In genomic region chr1:3384407-3384806, GRCh38 we compare ENCODE assay signal across 20 cellular contexts.
DNase-seq lines count a peak whose midpoint lies in the region; ATAC-seq and TF ChIP-seq lines count a peak whose summit lies in the region.
"Had no signal": no experiment of that assay in that cellular context is flagged by ENCODE, and none has a peak within 500 bp of the region (broad histone marks: within the 10 kb centered on the region; RNA-seq: fewer than 3 reads in every experiment).

No MANE protein-coding gene starts in this region.

- peak; percentile 43 for DNase-seq in activated CD8-positive, alpha-beta memory T cell treated with anti-CD3 and anti-CD28 coated beads, Interleukin-2, amount 10 ng/mL, durations not matched to agents 7 days and 5 days
- DNase-seq in activated CD8-positive, alpha-beta memory T cell treated with anti-CD3 and anti-CD28 coated beads, Interleukin-2, amount 50 U/mL, for 48 hours: no peak
- peak; percentile 15 for DNase-seq in NAMALWA (ENCODE audit: low spot score)
- DNase-seq in fibroblast of the aortic adventitia (ENCODE audit: low read depth): peak; percentile 40
- DNase-seq in stimulated activated CD8-positive, alpha-beta memory T cell treated with anti-CD3 and anti-CD28 coated beads, Interleukin-7, amount 100 ng/mL, for 4 hours (ENCODE audit: low read depth in 2 of 2): peak; percentile 11 to 21
- no peak for DNase-seq in mammary epithelial cell
- no peak for DNase-seq in HCEC 1CT
- DNase-seq: 8988T; CD4-positive, CD25-positive, alpha-beta regulatory T cell; COR-L47; DMS 273 treated with DMSO at 0.1 percent for 48 hours; DND-41; GOT3; Kasumi-1; NCI-H1105; NCI-H2081 treated with DMSO at 0.1 percent for 48 hours; OCI-M1; SHP77 treated with DMSO at 0.1 percent for 48 hours had no signal

- H3K9me3 Mint-ChIP-seq in activated CD8-positive, alpha-beta memory T cell treated with anti-CD3 and anti-CD28 coated beads, Interleukin-2, amount 10 ng/mL, durations not matched to agents 7 days and 5 days (ENCODE audit: low read depth): no peaks in the 10 kb centered on the region
- H3K9me3 Mint-ChIP-seq: CD4-positive, CD25-positive, alpha-beta regulatory T cell had no signal

- 52% methylated on average over 12 of the region's 12 CpGs for WGBS in mammary epithelial cell (ENCODE audit: low coverage, missing lambda C conversion rate)

- CTCF ChIA-PET in activated CD8-positive, alpha-beta memory T cell treated with anti-CD3 and anti-CD28 coated beads, Interleukin-2, amount 10 ng/mL, durations not matched to agents 7 days and 5 days (lab: Charles Lee): no interaction called here
- CTCF ChIA-PET in mammary epithelial cell (lab: Charles Lee; ENCODE audit: low non-redundant PET): no interaction called here

- H3K27me3 ChIP-seq in mammary epithelial cell (ENCODE audit: insufficient read depth, low read length): no peaks in the 10 kb centered on the region

- H3K27ac ChIP-seq in mammary epithelial cell (ENCODE audit: insufficient read depth, low read depth, low read length): no peak overlapping the region

- H3K27ac Mint-ChIP-seq in activated CD8-positive, alpha-beta memory T cell treated with anti-CD3 and anti-CD28 coated beads, Interleukin-2, amount 10 ng/mL, durations not matched to agents 7 days and 5 days: no peak overlapping the region
- H3K27ac Mint-ChIP-seq: B cell had no signal

- TF ChIP-seq CTCF in fibroblast of the aortic adventitia (IDR thresholded peaks at IDR 0.05; ENCODE audit: insufficient read depth, low read length): no peak
- no peak for TF ChIP-seq CTCF in mammary epithelial cell (conservative IDR thresholded peaks at IDR 0.05 in 1 of 2, IDR thresholded peaks at IDR 0.05 in 1 of 2; ENCODE audit: extremely low read depth in 1 of 2, insufficient read depth in 1 of 2, low read depth in 1 of 2, low read length in 2 of 2)

- no peak overlapping the region for H3K4me3 Mint-ChIP-seq in activated CD8-positive, alpha-beta memory T cell treated with anti-CD3 and anti-CD28 coated beads, Interleukin-2, amount 10 ng/mL, durations not matched to agents 7 days and 5 days
- H3K4me3 Mint-ChIP-seq: B cell; CD4-positive, CD25-positive, alpha-beta regulatory T cell had no signal

- H3K36me3 ChIP-seq in mammary epithelial cell (ENCODE audit: insufficient read depth, low read length): no peaks in the 10 kb centered on the region

- no peaks in the 10 kb centered on the region for H3K4me1 Mint-ChIP-seq in activated CD8-positive, alpha-beta memory T cell treated with anti-CD3 and anti-CD28 coated beads, Interleukin-2, amount 10 ng/mL, durations not matched to agents 7 days and 5 days
- H3K4me1 Mint-ChIP-seq: B cell; CD4-positive, CD25-positive, alpha-beta regulatory T cell had no signal

- H3K36me3 Mint-ChIP-seq in activated CD8-positive, alpha-beta memory T cell treated with anti-CD3 and anti-CD28 coated beads, Interleukin-2, amount 10 ng/mL, durations not matched to agents 7 days and 5 days: no peaks in the 10 kb centered on the region
- H3K36me3 Mint-ChIP-seq: CD4-positive, CD25-positive, alpha-beta regulatory T cell had no signal

- no peak overlapping the region for H3K4me2 ChIP-seq in mammary epithelial cell (ENCODE audit: insufficient read depth, low read depth, low read length)

- peak; percentile 60 for ATAC-seq in activated CD8-positive, alpha-beta memory T cell treated with anti-CD3 and anti-CD28 coated beads, Interleukin-2, amount 10 ng/mL, durations not matched to agents 7 days and 5 days
- no peak for ATAC-seq in GM19463 (IDR thresholded peaks at IDR 0.05; ENCODE audit: unreplicated experiment)

- H3K4me1 ChIP-seq in mammary epithelial cell (ENCODE audit: insufficient read depth, low read length): no peaks in the 10 kb centered on the region

- peaks cover 2% of the 10 kb centered on the region for H3K9me3 ChIP-seq in mammary epithelial cell (replicated peaks; ENCODE audit: insufficient read depth, low read length)

- H2AFZ ChIP-seq in mammary epithelial cell (ENCODE audit: low read depth, low read length): no peak overlapping the region

- intact Hi-C loops in mammary epithelial cell (cut with micrococcal nuclease): no loop called here

- in situ Hi-C loops in mammary epithelial cell (cut with MboI; ENCODE audit: low sequenced_read_pairs in 2 of 2): no loop called here

- H3K4me3 ChIP-seq in fibroblast of the aortic adventitia (ENCODE audit: low read depth, low read length): no peak overlapping the region
- no peak overlapping the region for H3K4me3 ChIP-seq in mammary epithelial cell (replicated peaks in 1 of 3; ENCODE audit: insufficient read depth in 1 of 3, low read depth in 2 of 3, low read length in 3 of 3)

- H3K79me2 ChIP-seq in mammary epithelial cell (ENCODE audit: insufficient read depth, low read length): no peaks in the 10 kb centered on the region

- no peaks in the 10 kb centered on the region for H4K20me1 ChIP-seq in mammary epithelial cell (ENCODE audit: insufficient read depth, low read length)

- H3K27me3 Mint-ChIP-seq in activated CD8-positive, alpha-beta memory T cell treated with anti-CD3 and anti-CD28 coated beads, Interleukin-2, amount 10 ng/mL, durations not matched to agents 7 days and 5 days: no peaks in the 10 kb centered on the region
- H3K27me3 Mint-ChIP-seq: CD4-positive, CD25-positive, alpha-beta regulatory T cell had no signal

- H3K9ac ChIP-seq in mammary epithelial cell (ENCODE audit: insufficient read depth, low read length): no peak overlapping the region

- BruUV-seq in mammary epithelial cell (replicated peaks; lab: Mats Ljungman, UMichigan): no TSS peak

- dilution Hi-C loops in mammary epithelial cell (cut with HindIII; ENCODE audit: low sequenced_read_pairs): no loop called here

Comparison
In these comparisons a context has a peak if more than half of its experiments do, and no peak if none do; other contexts are left out.
1. DNase-seq: peak in activated CD8-positive, alpha-beta memory T cell treated with anti-CD3 and anti-CD28 coated beads, Interleukin-2, amount 10 ng/mL, durations not matched to agents 7 days and 5 days (single experiment), NAMALWA (single experiment), fibroblast of the aortic adventitia (single experiment) and stimulated activated CD8-positive, alpha-beta memory T cell treated with anti-CD3 and anti-CD28 coated beads, Interleukin-7, amount 100 ng/mL, for 4 hours (2 of 2); none in activated CD8-positive, alpha-beta memory T cell treated with anti-CD3 and anti-CD28 coated beads, Interleukin-2, amount 50 U/mL, for 48 hours (single experiment), mammary epithelial cell (single experiment) and HCEC 1CT (single experiment).